ENCODE assay signal across 11 cellular contexts in the genomic region with DNA sequence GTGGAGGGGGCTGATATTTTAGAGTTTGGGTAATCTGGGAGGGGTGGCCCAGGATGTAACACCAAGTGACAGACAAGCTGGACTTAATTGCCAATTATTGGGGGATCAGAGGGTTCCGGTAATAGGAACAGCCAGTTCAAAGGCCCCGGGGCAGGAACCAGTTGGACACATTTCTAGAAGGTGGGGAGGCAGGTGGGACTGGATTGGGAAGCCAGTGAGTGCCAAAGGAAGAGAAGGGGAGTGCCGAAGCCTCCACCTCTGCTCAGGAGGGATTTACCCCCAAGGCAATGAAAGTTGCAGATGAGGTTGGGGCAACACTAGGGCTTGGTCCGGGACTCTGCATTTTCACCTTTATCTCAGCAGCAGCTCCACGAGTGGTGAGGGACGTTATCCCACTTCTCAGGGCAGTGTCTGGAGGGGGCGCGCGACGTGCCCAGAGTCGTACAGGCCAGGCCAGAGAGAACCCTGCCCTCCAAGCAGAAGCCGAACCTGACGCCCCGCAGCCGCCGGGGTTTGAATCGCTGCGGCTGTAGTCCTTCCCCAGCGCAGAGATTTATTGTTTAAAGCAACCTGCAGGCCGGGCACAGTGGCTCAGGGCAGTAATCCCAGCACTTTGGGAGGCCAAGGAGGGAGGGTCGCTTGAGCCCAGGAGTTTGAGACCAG. TPM values are rescaled to one million over a fixed set of nuclear protein-coding genes. Genes with fewer than 3 reads are reported as not detected.
DNase-seq lines count a peak whose midpoint lies in the region; ATAC-seq and TF ChIP-seq lines count a peak whose summit lies in the region.
"Had no signal": no experiment of that assay in that cellular context is flagged by ENCODE, and none has a peak within 500 bp of the region (broad histone marks: within the 10 kb centered on the region; RNA-seq: fewer than 3 reads in every experiment).

No MANE protein-coding gene starts in this region.

- H3K27me3 Mint-ChIP-seq in naive thymus-derived CD4-positive, alpha-beta T cell, result no peaks in the 10 kb centered on the region
- H3K27me3 Mint-ChIP-seq: IgD-negative memory B cell had no signal

- in situ Hi-C loops in transverse colon (cut with MboI; ENCODE audit: low pct_ligation_motif_present in 1 of 4, low pct_unique_long_range_greater_than_20kb in 1 of 4, low sequenced_read_pairs in 3 of 4), result no loop called here

- peaks cover 41 to 68% (median 60%) of the 10 kb centered on the region in 7 donors for H3K4me1 Mint-ChIP-seq in naive thymus-derived CD4-positive, alpha-beta T cell

- DNase-seq in heart right ventricle (no peak), Right ventricle myocardium superior (no peak), breast epithelium (ENCODE audit: low spot score in 2 of 2) (no peak), transverse colon (no peak), C1 segment of cervical spinal cord (lab: John Stamatoyannopoulos, UW) (no peak), upper lobe of right lung (no peak)
- DNase-seq in naive thymus-derived CD4-positive, alpha-beta T cell, result no peak
- no peak for DNase-seq in stimulated activated naive CD4-positive, alpha-beta T cell (lab: John Stamatoyannopoulos, UW)
- DNase-seq: activated T-cell treated with anti-CD3 and anti-CD28 coated beads, Interleukin-2, amount 50 U/mL, for 72 hours; effector CD8-positive, alpha-beta T cell had no signal

- H3K4me3 ChIP-seq in heart right ventricle (no peak overlapping the region), breast epithelium (no peak overlapping the region), transverse colon (no peak overlapping the region), upper lobe of right lung (no peak overlapping the region)
- no peak overlapping the region for H3K4me3 ChIP-seq in naive thymus-derived CD4-positive, alpha-beta T cell (ENCODE audit: low read length)

- H3K9me3 ChIP-seq in heart right ventricle, result no peaks in the 10 kb centered on the region
- no peaks in the 10 kb centered on the region for H3K9me3 ChIP-seq in breast epithelium
- no peaks in the 10 kb centered on the region for H3K9me3 ChIP-seq in naive thymus-derived CD4-positive, alpha-beta T cell (ENCODE audit: control insufficient read depth in 2 of 3, low read length in 3 of 3)
- H3K9me3 ChIP-seq in transverse colon, result no peaks in the 10 kb centered on the region
- H3K9me3 ChIP-seq in upper lobe of right lung, result no peaks in the 10 kb centered on the region

- ATAC-seq in heart right ventricle (no peak), Right ventricle myocardium superior (ENCODE audit: poor library complexity) (no peak), upper lobe of right lung (no peak)
- ATAC-seq in naive thymus-derived CD4-positive, alpha-beta T cell, result no peak
- ATAC-seq: activated T-cell treated with anti-CD3 and anti-CD28 coated beads, Interleukin-2, amount 50 U/mL, for 72 hours had no signal

- peaks cover 0 to 13% (median 0%) of the 10 kb centered on the region in 5 donors for H3K36me3 Mint-ChIP-seq in naive thymus-derived CD4-positive, alpha-beta T cell

- POLR2A ChIA-PET in naive thymus-derived CD4-positive, alpha-beta T cell (lab: Charles Lee), result interaction anchor here (1.2 to 5.4 kb wide), 4 partner anchors 16 to 42 kb away, joined by 4 to 47 read pairs (median 6); no protein-coding TSS in a partner anchor

- intact Hi-C loops in heart right ventricle (cut with DNase I), result loop anchor here in 1 of 10 donors (10.0 kb wide), 1 partner anchor 128 kb away; a partner anchor contains a TSS
- intact Hi-C loops in Right ventricle myocardium superior (cut with DNase I), result no loop called here
- intact Hi-C loops in breast epithelium (cut with DNase I; ENCODE audit: low total_unique reads), result no loop called here
- intact Hi-C loops in naive thymus-derived CD4-positive, alpha-beta T cell (cut with micrococcal nuclease), result no loop called here
- intact Hi-C loops in transverse colon (cut with DNase I; ENCODE audit: low total_unique reads), result no loop called here
- intact Hi-C loops in upper lobe of right lung (cut with DNase I), result no loop called here

- H3K9me3 Mint-ChIP-seq in naive thymus-derived CD4-positive, alpha-beta T cell, result peaks cover 0 to 6% (median 0%) of the 10 kb centered on the region in 11 donors

- H3K27ac Mint-ChIP-seq in naive thymus-derived CD4-positive, alpha-beta T cell, result peak overlapping the region; percentile 15 to 90 (median 84)

- peaks cover 6 to 43% (median 38%) of the 10 kb centered on the region in 9 donors for H3K4me1 ChIP-seq in heart right ventricle
- no peaks in the 10 kb centered on the region for H3K4me1 ChIP-seq in breast epithelium
- peaks cover 36 to 46% of the 10 kb centered on the region in 2 donors for H3K4me1 ChIP-seq in naive thymus-derived CD4-positive, alpha-beta T cell (ENCODE audit: control insufficient read depth in 2 of 2, insufficient read depth in 2 of 2, low read length in 2 of 2)
- H3K4me1 ChIP-seq in transverse colon, result peaks cover 24 to 40% (median 30%) of the 10 kb centered on the region in 4 donors
- peaks cover 27% of the 10 kb centered on the region for H3K4me1 ChIP-seq in upper lobe of right lung

- H3K36me3 ChIP-seq in heart right ventricle, result no peaks in the 10 kb centered on the region
- no peaks in the 10 kb centered on the region for H3K36me3 ChIP-seq in breast epithelium
- no peaks in the 10 kb centered on the region for H3K36me3 ChIP-seq in naive thymus-derived CD4-positive, alpha-beta T cell (ENCODE audit: control insufficient read depth in 2 of 3, insufficient read depth in 3 of 3, low read length in 3 of 3)
- H3K36me3 ChIP-seq in transverse colon, result no peaks in the 10 kb centered on the region
- H3K36me3 ChIP-seq in upper lobe of right lung, result no peaks in the 10 kb centered on the region

- TF ChIP-seq CTCF in heart right ventricle (IDR thresholded peaks at IDR 0.05), result no peak
- no peak for TF ChIP-seq CTCF in breast epithelium (IDR thresholded peaks at IDR 0.05)
- TF ChIP-seq CTCF in transverse colon (IDR thresholded peaks at IDR 0.05), result no peak
- no peak for TF ChIP-seq CTCF in upper lobe of right lung (IDR thresholded peaks at IDR 0.05)

- no peak for TF ChIP-seq EP300 in transverse colon (IDR thresholded peaks at IDR 0.05; ENCODE audit: low read depth)

- peak overlapping the region in 8 of 10 donors; percentile 8 to 99 (median 30) for H3K27ac ChIP-seq in heart right ventricle
- peak overlapping the region; percentile 45 to 64 for H3K27ac ChIP-seq in breast epithelium
- no peak overlapping the region for H3K27ac ChIP-seq in naive thymus-derived CD4-positive, alpha-beta T cell (ENCODE audit: low read depth, low read length)
- H3K27ac ChIP-seq in transverse colon, result peak overlapping the region in 3 of 4 donors; percentile 62 to 67 (median 64)
- no peak overlapping the region for H3K27ac ChIP-seq in upper lobe of right lung

- CTCF ChIA-PET in naive thymus-derived CD4-positive, alpha-beta T cell (lab: Charles Lee), result no interaction called here

- H3K4me3 Mint-ChIP-seq in naive thymus-derived CD4-positive, alpha-beta T cell, result no peak overlapping the region

- H3K27me3 ChIP-seq in heart right ventricle, result no peaks in the 10 kb centered on the region
- no peaks in the 10 kb centered on the region for H3K27me3 ChIP-seq in breast epithelium
- H3K27me3 ChIP-seq in naive thymus-derived CD4-positive, alpha-beta T cell (ENCODE audit: control insufficient read depth in 2 of 2, insufficient read depth in 2 of 2, low read length in 2 of 2), result no peaks in the 10 kb centered on the region
- H3K27me3 ChIP-seq in transverse colon, result no peaks in the 10 kb centered on the region
- H3K27me3 ChIP-seq in upper lobe of right lung, result no peaks in the 10 kb centered on the region

- 81 to 84% methylated on average over 21 of the region's 21 CpGs for WGBS in heart right ventricle, 2 donors
- 75 to 83% methylated on average over 1 to 19 of the region's 21 CpGs for WGBS in transverse colon (ENCODE audit: low coverage in 1 of 2), 2 donors

- TF ChIP-seq POLR2A in breast epithelium (IDR thresholded peaks at IDR 0.05), result no peak
- no peak for TF ChIP-seq POLR2A in transverse colon (IDR thresholded peaks at IDR 0.05)

RNA-seq across cellular contexts. Expression of a gene that starts 5.7 kb away (rescaled TPM):
- total RNA-seq in heart right ventricle (100 to 1,000 TPM in 9 of 10 donors, 10 to 100 TPM in 1; 93.7 to 195 (median 133) TPM), Right ventricle myocardium superior (107 TPM), breast epithelium (100 to 1,000 TPM; 325 to 833 (median 602) TPM), transverse colon (1,000 to 10,000 TPM in 3 of 4 donors, 100 to 1,000 TPM in 1; 714 to 2,423 (median 1,288) TPM), upper lobe of right lung (204 TPM)
- polyA plus RNA-seq in heart right ventricle, result 100 to 1,000 TPM; 103 to 278 TPM
- total RNA-seq in naive thymus-derived CD4-positive, alpha-beta T cell, result 1,000 to 10,000 TPM in 2 of 5 experiments, 100 to 1,000 TPM in 3; 196 to 1,360 (median 279) TPM
- polyA plus RNA-seq in naive thymus-derived CD4-positive, alpha-beta T cell, result 10 to 100 TPM; 29.0 to 67.3 TPM

RNA-seq across cellular contexts. Expression of a gene that starts 12.9 kb away (rescaled TPM):
- total RNA-seq in heart right ventricle (1 to 10 TPM in 5 of 10 donors, under 1 TPM in 5; 0.49 to 1.5 (median 0.96) TPM), Right ventricle myocardium superior (0.35 TPM), breast epithelium (10 to 100 TPM in 1 of 3 donors, 1 to 10 TPM in 2; 7.0 to 16.6 (median 9.5) TPM), transverse colon (10 to 100 TPM in 3 of 4 donors, 1 to 10 TPM in 1; 4.8 to 49.7 (median 17.5) TPM), upper lobe of right lung (4.9 TPM)
- 1 to 10 TPM in 1 of 2 donors, under 1 TPM in 1; 0.17 to 7.8 TPM for polyA plus RNA-seq in heart right ventricle
- 10 to 100 TPM in 2 of 5 experiments, 1 to 10 TPM in 3; 4.7 to 28.3 (median 9.1) TPM for total RNA-seq in naive thymus-derived CD4-positive, alpha-beta T cell
- under 1 TPM; 0.19 to 0.24 TPM for polyA plus RNA-seq in naive thymus-derived CD4-positive, alpha-beta T cell

RNA-seq across cellular contexts. Expression of a gene that starts 35.8 kb away (rescaled TPM):
- total RNA-seq in heart right ventricle, result 100 to 1,000 TPM in 1 of 10 donors, 10 to 100 TPM in 9; 73.2 to 114 (median 93.3) TPM
- polyA plus RNA-seq in heart right ventricle, result 100 to 1,000 TPM; 135 to 163 TPM
- 103 TPM for total RNA-seq in Right ventricle myocardium superior
- total RNA-seq in breast epithelium, result 100 to 1,000 TPM in 2 of 3 donors, 10 to 100 TPM in 1; 83.0 to 122 (median 120) TPM
- total RNA-seq in naive thymus-derived CD4-positive, alpha-beta T cell, result 100 to 1,000 TPM in 1 of 5 experiments, 10 to 100 TPM in 4; 45.3 to 131 (median 56.2) TPM
- polyA plus RNA-seq in naive thymus-derived CD4-positive, alpha-beta T cell, result 100 to 1,000 TPM; 123 to 163 TPM
- 100 to 1,000 TPM in 3 of 4 donors, 10 to 100 TPM in 1; 94.3 to 218 (median 175) TPM for total RNA-seq in transverse colon
- total RNA-seq in upper lobe of right lung, result 76.9 TPM

RNA-seq across cellular contexts. Expression of a gene that starts 53.3 kb away (rescaled TPM):
- 10 to 100 TPM; 36.0 to 61.3 (median 46.8) TPM for total RNA-seq in heart right ventricle
- 10 to 100 TPM; 10.0 to 27.2 TPM for polyA plus RNA-seq in heart right ventricle
- 33.6 TPM for total RNA-seq in Right ventricle myocardium superior
- total RNA-seq in breast epithelium, result 10 to 100 TPM; 22.5 to 29.2 (median 25.9) TPM
- total RNA-seq in naive thymus-derived CD4-positive, alpha-beta T cell, result 10 to 100 TPM; 26.6 to 57.1 (median 43.8) TPM
- polyA plus RNA-seq in naive thymus-derived CD4-positive, alpha-beta T cell, result 10 to 100 TPM in 1 of 2 donors, 1 to 10 TPM in 1; 9.4 to 11.1 TPM
- 100 to 1,000 TPM in 1 of 4 donors, 10 to 100 TPM in 3; 59.7 to 110 (median 73.0) TPM for total RNA-seq in transverse colon
- total RNA-seq in upper lobe of right lung, result 40.8 TPM

Comparison
In these comparisons a context has a peak if more than half of its experiments do, and no peak if none do; other contexts are left out.
1. H3K27ac ChIP-seq: peak in heart right ventricle (8 of 10), breast epithelium (2 of 2) and transverse colon (3 of 4); none in naive thymus-derived CD4-positive, alpha-beta T cell (single experiment) and upper lobe of right lung (single experiment).